21 cellular contexts compared by ENCODE assay signal in the genomic region with DNA sequence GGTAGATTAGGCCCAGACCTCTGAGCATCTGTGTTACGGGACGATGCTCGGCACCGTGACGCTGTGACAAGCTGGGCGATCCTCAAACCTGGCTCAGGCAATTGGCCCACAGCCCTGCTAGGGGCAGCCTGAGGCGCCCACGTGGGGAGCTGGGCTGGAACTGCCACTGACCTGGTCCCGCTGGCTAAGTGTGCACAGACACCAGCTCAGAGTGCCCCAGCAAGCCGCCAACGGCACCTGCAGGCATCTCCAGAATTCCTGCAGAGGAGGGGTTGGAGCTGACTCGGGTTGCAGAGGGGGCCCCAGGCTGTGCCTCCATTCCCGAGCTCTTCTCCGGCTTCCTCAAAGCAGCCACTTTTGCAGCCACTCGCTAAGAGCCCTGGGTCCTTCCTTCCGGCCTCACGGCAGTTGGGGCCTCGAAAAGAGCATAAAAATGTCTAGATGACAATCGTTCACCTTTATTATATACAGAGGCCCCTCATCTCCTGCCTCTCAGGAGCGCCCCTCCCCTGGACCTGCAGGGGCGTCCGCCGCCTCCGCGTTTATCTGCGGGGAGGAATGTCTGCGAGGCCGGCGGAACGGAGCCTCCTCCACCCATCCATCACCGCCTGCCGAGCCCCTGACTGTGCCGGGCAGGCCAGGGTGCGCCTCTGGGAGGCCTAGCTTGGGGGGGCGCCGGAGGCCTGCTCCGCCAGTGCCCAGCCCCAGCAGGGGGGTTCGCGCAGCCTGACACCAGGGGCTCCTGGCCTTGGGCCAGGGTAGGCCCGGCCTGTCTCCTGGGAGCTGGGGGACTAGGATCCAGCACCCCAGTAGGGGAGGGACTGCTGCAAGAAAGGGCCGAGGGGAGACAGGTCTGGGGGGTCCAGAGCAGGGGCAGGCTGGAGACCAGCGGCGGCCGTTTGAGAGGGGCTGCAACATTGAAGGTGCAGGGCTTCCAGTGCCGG.
DNase-seq lines count a peak whose midpoint lies in the region; ATAC-seq, FAIRE-seq and TF ChIP-seq lines count a peak whose summit lies in the region.
"Had no signal": no experiment of that assay in that cellular context is flagged by ENCODE, and none has a peak within 500 bp of the region (broad histone marks: within the 10 kb centered on the region; RNA-seq: fewer than 3 reads in every experiment).

No MANE protein-coding gene starts in this region.

- no peaks in the 10 kb centered on the region for H3K4me1 ChIP-seq in HepG2 (ENCODE audit: insufficient read depth, low read length)
- H3K4me1 ChIP-seq in suprapubic skin = no peaks in the 10 kb centered on the region
- no peaks in the 10 kb centered on the region; the same call in 1 of the 2 replicates for H3K4me1 ChIP-seq in SJCRH30
- H3K4me1 ChIP-seq in GM23248 (ENCODE audit: insufficient read depth) = no peaks in the 10 kb centered on the region
- H3K4me1 ChIP-seq: HAP-1, heart right ventricle, lower lobe of right lung, pancreas, tibial artery had no signal

- no peaks in the 10 kb centered on the region; the same call in 1 of the 2 replicates for H3K27me3 Mint-ChIP-seq in WTC11 (ENCODE audit: low read depth)

- TF ChIP-seq CTCF in WTC11 (IDR thresholded peaks at IDR 0.05) (no peak), HepG2 (CRISPR knock-in tag; IDR thresholded peaks at IDR 0.05) (no peak), suprapubic skin (IDR thresholded peaks at IDR 0.05) (no peak)

- H3K79me2 ChIP-seq in HepG2 (ENCODE audit: insufficient read depth, low read length) = no peaks in the 10 kb centered on the region
- H3K79me2 ChIP-seq in GM23248 (ENCODE audit: insufficient read depth) = no peaks in the 10 kb centered on the region

- no TSS peak for BruUV-seq in HepG2 (replicated peaks; lab: Mats Ljungman, UMichigan)

- H3K27me3 ChIP-seq in HepG2 (ENCODE audit: control insufficient read depth in 1 of 2, insufficient read depth in 2 of 2, low read length in 2 of 2) (peaks cover 0 to 35% of the 10 kb centered on the region in 2 experiments; a peak in 2 of 5 replicates), suprapubic skin (peaks cover 44% of the 10 kb centered on the region), SJCRH30 (peaks cover 2% of the 10 kb centered on the region; the same call in 1 of the 2 replicates), GM23248 (replicated peaks; ENCODE audit: insufficient read depth) (no peaks in the 10 kb centered on the region)
- H3K27me3 ChIP-seq: pancreas had no signal

- H3K9me3 ChIP-seq in HepG2 (ENCODE audit: low read length) = no peaks in the 10 kb centered on the region
- H3K9me3 ChIP-seq in suprapubic skin = no peaks in the 10 kb centered on the region
- no peaks in the 10 kb centered on the region for H3K9me3 ChIP-seq in SJCRH30 (replicated peaks)
- no peaks in the 10 kb centered on the region for H3K9me3 ChIP-seq in GM23248 (ENCODE audit: low read depth)
- H3K9me3 ChIP-seq: HAP-1, lower lobe of right lung, pancreas had no signal

- H3K9me3 Mint-ChIP-seq in WTC11 = peaks cover 11% of the 10 kb centered on the region
- H3K9me3 Mint-ChIP-seq: dendritic cell treated with granulocyte-macrophage colony-stimulating factor and Interleukin-4, amounts not matched to agents 40 ng/mL and 50 ng/mL, for 4 days had no signal

- no peak overlapping the region for H2AFZ ChIP-seq in HepG2 (ENCODE audit: low read length)
- H2AFZ ChIP-seq in GM23248 = no peak overlapping the region

- no peak overlapping the region for H3K27ac ChIP-seq in HepG2 (ENCODE audit: extremely low read length, insufficient read depth, low read length)
- H3K27ac ChIP-seq in suprapubic skin = no peak overlapping the region
- no peak overlapping the region for H3K27ac ChIP-seq in SJCRH30
- no peak overlapping the region for H3K27ac ChIP-seq in GM23248
- H3K27ac ChIP-seq: C4-2B, cardiac muscle cell, heart right ventricle, lower lobe of right lung, pancreas, tibial artery had no signal

- 53% methylated on average over 11 of the region's 45 CpGs for WGBS in HepG2 (ENCODE audit: low lambda C conversion rate)
- 31% methylated on average over 29 of the region's 45 CpGs for WGBS in suprapubic skin
- WGBS in GM23248 (ENCODE audit: low coverage in 1 of 2, low lambda C conversion rate in 2 of 2, missing lambda C conversion rate in 2 of 2), 2 experiments = 40 to 41% methylated on average over 35 to 45 of the region's 45 CpGs

- no peak for TF ChIP-seq POLR2A in HepG2 (IDR thresholded peaks at IDR 0.05; ENCODE audit: insufficient read depth in 1 of 2, low read depth in 2 of 2, low read length in 2 of 2)
- no peak for TF ChIP-seq POLR2A in suprapubic skin (IDR thresholded peaks at IDR 0.05)

- no peak for TF ChIP-seq RAD21 in HepG2 (CRISPR knock-in tag; IDR thresholded peaks at IDR 0.05)

- H3K4me2 ChIP-seq in HepG2 (ENCODE audit: low read depth, low read length) (no peak overlapping the region), GM23248 (ENCODE audit: unreplicated experiment) (no peak overlapping the region)

- no peak overlapping the region for H3K9ac ChIP-seq in HepG2 (ENCODE audit: insufficient read depth, low read depth, low read length)
- no peak overlapping the region for H3K9ac ChIP-seq in GM23248

- FAIRE-seq in HepG2 (lab: Jason Lieb, UNC) = no peak
- FAIRE-seq: pancreas had no signal

- no peak overlapping the region for H3K27ac Mint-ChIP-seq in WTC11
- H3K27ac Mint-ChIP-seq: dendritic cell treated with granulocyte-macrophage colony-stimulating factor and Interleukin-4, amounts not matched to agents 40 ng/mL and 50 ng/mL, for 4 days; stimulated activated effector memory CD8-positive, alpha-beta T cell treated with anti-CD3 and anti-CD28 coated beads, Interleukin-12 subunit alpha, Interleukin-12 subunit beta, amount 100 ng/mL, for 72 hours had no signal

- peak; percentile 43 for ATAC-seq in WTC11
- 0 out of 3 replicates have a peak, but pooled peaks have one; percentile 22 for ATAC-seq in HepG2
- ATAC-seq: lower lobe of right lung; pancreas; stimulated activated effector memory CD8-positive, alpha-beta T cell treated with anti-CD3 and anti-CD28 coated beads, Interleukin-12 subunit alpha, Interleukin-12 subunit beta, amount 100 ng/mL, for 72 hours had no signal

- H4K20me1 ChIP-seq in HepG2 (ENCODE audit: insufficient read depth, low read length) (no peaks in the 10 kb centered on the region), GM23248 (ENCODE audit: insufficient read depth) (no peaks in the 10 kb centered on the region)

- H3K9me2 ChIP-seq in GM23248 (ENCODE audit: insufficient read depth) = no peaks in the 10 kb centered on the region

- no peak for TF ChIP-seq EP300 in HepG2 (IDR thresholded peaks at IDR 0.05; ENCODE audit: low read depth in 2 of 2, low read length in 2 of 2)
- no peak for TF ChIP-seq EP300 in HepG2 (CRISPR knock-in tag; IDR thresholded peaks at IDR 0.05; ENCODE audit: borderline replicate concordance)
- no peak for TF ChIP-seq EP300 in suprapubic skin (IDR thresholded peaks at IDR 0.05)

- H3K4me3 Mint-ChIP-seq in WTC11 = no peak overlapping the region
- H3K4me3 Mint-ChIP-seq: dendritic cell treated with granulocyte-macrophage colony-stimulating factor and Interleukin-4, amounts not matched to agents 40 ng/mL and 50 ng/mL, for 4 days; stimulated activated effector memory CD8-positive, alpha-beta T cell treated with anti-CD3 and anti-CD28 coated beads, Interleukin-12 subunit alpha, Interleukin-12 subunit beta, amount 100 ng/mL, for 72 hours had no signal

- peak; percentile 61 for DNase-seq in activated effector memory CD4-positive, alpha-beta T cell treated with anti-CD3 and anti-CD28 coated beads, Interleukin-2, amount 50 U/mL, for 16 hours
- DNase-seq in activated effector memory CD4-positive, alpha-beta T cell treated with Interleukin-2 at 50 U/mL for 16 hours = no peak
- peak; percentile 44 for DNase-seq in WTC11 (ENCODE audit: low spot score)
- no peak for DNase-seq in HepG2 (ENCODE audit: low spot score)
- peak; percentile 49 to 69 for DNase-seq in suprapubic skin (ENCODE audit: low spot score in 2 of 2)
- DNase-seq in SJCRH30 = no peak
- DNase-seq in GM23248 = no peak
- no peak for DNase-seq in SHP77 treated with DMSO at 0.1 percent for 48 hours (lab: John Stamatoyannopoulos, UW)
- DNase-seq: activated CD4-positive, alpha-beta T cell treated with anti-CD3 and anti-CD28 coated beads for 4 hours; activated naive CD4-positive, alpha-beta T cell treated with Interleukin-2 at 50 U/mL for 16 hours; heart right ventricle; KG1; lower lobe of right lung; NCI-H1930; tibial artery had no signal

- no peaks in the 10 kb centered on the region for H3F3A ChIP-seq in GM23248 (ENCODE audit: insufficient read depth)

- in situ Hi-C loops in HepG2 (cut with HindIII; ENCODE audit: extremely low pct_ligation_motif_present, low pct_unique_long_range_greater_than_20kb) (no loop called here), GM23248 (cut with MboI) (no loop called here)

- peaks cover 38% of the 10 kb centered on the region for H3K4me1 Mint-ChIP-seq in WTC11
- H3K4me1 Mint-ChIP-seq: stimulated activated effector memory CD8-positive, alpha-beta T cell treated with anti-CD3 and anti-CD28 coated beads, Interleukin-12 subunit alpha, Interleukin-12 subunit beta, amount 100 ng/mL, for 72 hours had no signal

- H3K4me3 ChIP-seq in HepG2 (replicated peaks in 1 of 3; ENCODE audit: insufficient read depth in 1 of 3, low read depth in 2 of 3, low read length in 3 of 3) = no peak overlapping the region
- H3K4me3 ChIP-seq in suprapubic skin = no peak overlapping the region
- no peak overlapping the region for H3K4me3 ChIP-seq in SJCRH30
- H3K4me3 ChIP-seq in GM23248 = no peak overlapping the region
- H3K4me3 ChIP-seq: cardiac muscle cell, HAP-1, heart right ventricle, lower lobe of right lung, pancreas, tibial artery had no signal

- H3K36me3 Mint-ChIP-seq in WTC11 = no peaks in the 10 kb centered on the region
- H3K36me3 Mint-ChIP-seq: stimulated activated effector memory CD8-positive, alpha-beta T cell treated with anti-CD3 and anti-CD28 coated beads, Interleukin-12 subunit alpha, Interleukin-12 subunit beta, amount 100 ng/mL, for 72 hours had no signal

- CTCF ChIA-PET in WTC11 (lab: Charles Lee) (interaction anchor here (0.7 to 6.0 kb wide), 11 partner anchors 10 to 508 kb away, joined by 3 to 68 read pairs (median 5); no protein-coding TSS in a partner anchor), HepG2 (lab: Yijun Ruan, JAX; ENCODE audit: low intra/inter-chr PET ratio, low total read pairs) (no interaction called here)

- intact Hi-C loops in HepG2 (cut with micrococcal nuclease; ENCODE audit: unreplicated experiment) = no loop called here

- H3K36me3 ChIP-seq in HepG2 (replicated peaks in 1 of 2; ENCODE audit: control insufficient read depth in 1 of 2, insufficient read depth in 2 of 2, low read length in 2 of 2) (no peaks in the 10 kb centered on the region), suprapubic skin (no peaks in the 10 kb centered on the region), SJCRH30 (no peaks in the 10 kb centered on the region), GM23248 (ENCODE audit: low read depth) (no peaks in the 10 kb centered on the region)
- H3K36me3 ChIP-seq: cardiac muscle cell, HAP-1, heart right ventricle, lower lobe of right lung, pancreas, tibial artery had no signal

- POLR2A ChIA-PET in WTC11 (lab: Charles Lee) = interaction anchor here (1.1 kb wide), 1 partner anchor 99 kb away, joined by 3 read pairs; no protein-coding TSS in a partner anchor
- POLR2A ChIA-PET in HepG2 (lab: Yijun Ruan, JAX) = no interaction called here

TF ChIP-seq in WTC11, 78 proteins besides CTCF, POLR2A, EP300 and RAD21 (continues in another document):
- TF ChIP-seq FOXK1 (CRISPR knock-in tag; IDR thresholded peaks at IDR 0.05) = no peak

TF ChIP-seq in HepG2, 621 proteins besides CTCF, POLR2A, EP300 and RAD21 (continues in another document):
- TF ChIP-seq ZFP37 (CRISPR knock-in tag; IDR thresholded peaks at IDR 0.05; ENCODE audit: borderline replicate concordance) = no peak

Comparison
In these comparisons a context has a peak if more than half of its experiments do, and no peak if none do; other contexts are left out.
1. DNase-seq: peak in activated effector memory CD4-positive, alpha-beta T cell treated with anti-CD3 and anti-CD28 coated beads, Interleukin-2, amount 50 U/mL, for 16 hours (single experiment), WTC11 (single experiment) and suprapubic skin (2 of 2); none in activated effector memory CD4-positive, alpha-beta T cell treated with Interleukin-2 at 50 U/mL for 16 hours (single experiment), HepG2 (single experiment), SJCRH30 (0 of 2), GM23248 (single experiment) and SHP77 treated with DMSO at 0.1 percent for 48 hours (single experiment).